ENCODE assay signal across 1 cellular context in genomic region chr2:231709981-231710750, GRCh38.
TF ChIP-seq lines count a peak whose summit lies in the region.

No MANE protein-coding gene starts in this region.

TF ChIP-seq in HepG2, 621 proteins besides CTCF, POLR2A, EP300 and RAD21 (continued from another document and continues in another):
- no peak for TF ChIP-seq SNAPC4 (CRISPR knock-in tag; IDR thresholded peaks at IDR 0.05)
- TF ChIP-seq DNMT1 (CRISPR knock-in tag; IDR thresholded peaks at IDR 0.05) = peak; percentile 89; the same call in 1 of the 2 replicates
- peak; percentile 97 for TF ChIP-seq ZNF556 (CRISPR knock-in tag; IDR thresholded peaks at IDR 0.05; ENCODE audit: borderline replicate concordance)
- no peak for TF ChIP-seq FOXA1 (IDR thresholded peaks at IDR 0.05)
- 0 out of 2 replicates have a peak, but pooled peaks have one; percentile 18 for TF ChIP-seq FOXA1 (CRISPR knock-in tag; IDR thresholded peaks at IDR 0.05)
- TF ChIP-seq GATAD2A (CRISPR knock-in tag; IDR thresholded peaks at IDR 0.05) = no peak
- no peak for TF ChIP-seq EHMT2 (IDR thresholded peaks at IDR 0.05; ENCODE audit: borderline replicate concordance, low read depth, low read length)
- peak; percentile 100 for TF ChIP-seq ZSCAN20 (CRISPR knock-in tag; IDR thresholded peaks at IDR 0.05; ENCODE audit: borderline replicate concordance)
- no peak; the same call in 1 of the 2 replicates for TF ChIP-seq NFYB (CRISPR knock-in tag; IDR thresholded peaks at IDR 0.05)
- peak; percentile 72 for TF ChIP-seq ARID5B (CRISPR knock-in tag; IDR thresholded peaks at IDR 0.05)
- peak; percentile 100 for TF ChIP-seq SALL2 (CRISPR knock-in tag; IDR thresholded peaks at IDR 0.05)
- TF ChIP-seq ZNF160 (CRISPR knock-in tag; IDR thresholded peaks at IDR 0.05) = peak; percentile 98
- TF ChIP-seq MAFG (CRISPR knock-in tag; IDR thresholded peaks at IDR 0.05) = peak; percentile 38
- TF ChIP-seq HOXD1 (CRISPR knock-in tag; IDR thresholded peaks at IDR 0.05) = peak; percentile 97
- TF ChIP-seq GMEB2 (CRISPR knock-in tag; IDR thresholded peaks at IDR 0.05; ENCODE audit: low read depth) = no peak; the same call in 1 of the 2 replicates
- peak; percentile 99 for TF ChIP-seq JDP2 (CRISPR knock-in tag; IDR thresholded peaks at IDR 0.05; ENCODE audit: borderline replicate concordance)
- TF ChIP-seq NAIF1 (CRISPR knock-in tag; IDR thresholded peaks at IDR 0.05; ENCODE audit: borderline replicate concordance) = peak; percentile 94; the same call in 1 of the 2 replicates
- TF ChIP-seq SNAPC5 (CRISPR knock-in tag; IDR thresholded peaks at IDR 0.05; ENCODE audit: borderline replicate concordance) = peak; percentile 97
- TF ChIP-seq CHCHD3 (CRISPR knock-in tag; IDR thresholded peaks at IDR 0.05) = peak; percentile 100
- no peak for TF ChIP-seq TRIM22 (IDR thresholded peaks at IDR 0.05)
- peak; percentile 29; the same call in 1 of the 2 replicates for TF ChIP-seq DPF2 (CRISPR knock-in tag; IDR thresholded peaks at IDR 0.05; ENCODE audit: borderline replicate concordance, low read depth)
- peak; percentile 100 for TF ChIP-seq MXD3 (CRISPR knock-in tag; IDR thresholded peaks at IDR 0.05)
- TF ChIP-seq ZNF430 (CRISPR knock-in tag; IDR thresholded peaks at IDR 0.05) = peak; percentile 99
- TF ChIP-seq ZNF709 (CRISPR knock-in tag; IDR thresholded peaks at IDR 0.05) = peak; percentile 100
- TF ChIP-seq REL (CRISPR knock-in tag; conservative IDR thresholded peaks at IDR 0.05) = peak; percentile 99
- TF ChIP-seq ZNF501 (CRISPR knock-in tag; IDR thresholded peaks at IDR 0.05) = peak; percentile 90
- peak; percentile 63; the same call in 1 of the 2 replicates for TF ChIP-seq MEF2D (CRISPR knock-in tag; IDR thresholded peaks at IDR 0.05)
- peak; percentile 83 for TF ChIP-seq ZNF143 (CRISPR knock-in tag; IDR thresholded peaks at IDR 0.05)
- TF ChIP-seq GPN1 (CRISPR knock-in tag; IDR thresholded peaks at IDR 0.05; ENCODE audit: borderline replicate concordance) = peak; percentile 96
- TF ChIP-seq CSRNP1 (CRISPR knock-in tag; IDR thresholded peaks at IDR 0.05) = peak; percentile 100
- peak; percentile 49; the same call in 1 of the 2 replicates for TF ChIP-seq ZHX2 (IDR thresholded peaks at IDR 0.05; ENCODE audit: low read depth)
- TF ChIP-seq ZHX2 (CRISPR knock-in tag; IDR thresholded peaks at IDR 0.05; ENCODE audit: borderline replicate concordance) = peak; percentile 100
- no peak for TF ChIP-seq YEATS2 (CRISPR knock-in tag; IDR thresholded peaks at IDR 0.05; ENCODE audit: borderline replicate concordance)
- peak; percentile 100 for TF ChIP-seq ERF (CRISPR knock-in tag; IDR thresholded peaks at IDR 0.05)
- peak; percentile 92 for TF ChIP-seq RBFOX2 (IDR thresholded peaks at IDR 0.05; ENCODE audit: low read depth, low read length)
- TF ChIP-seq ZNF720 (CRISPR knock-in tag; IDR thresholded peaks at IDR 0.05) = no peak; the same call in 1 of the 2 replicates
- TF ChIP-seq ZNF878 (CRISPR knock-in tag; IDR thresholded peaks at IDR 0.05) = peak; percentile 99
- 0 out of 2 replicates have a peak, but pooled peaks have one; percentile 10 for TF ChIP-seq HNF1B (CRISPR knock-in tag; IDR thresholded peaks at IDR 0.05)
- peak; percentile 84 for TF ChIP-seq ZNF205 (CRISPR knock-in tag; IDR thresholded peaks at IDR 0.05)
- peak; percentile 100 for TF ChIP-seq ZIK1 (CRISPR knock-in tag; IDR thresholded peaks at IDR 0.05; ENCODE audit: borderline replicate concordance, low read depth)
